23 cellular contexts compared by ENCODE assay signal in the genomic region with DNA sequence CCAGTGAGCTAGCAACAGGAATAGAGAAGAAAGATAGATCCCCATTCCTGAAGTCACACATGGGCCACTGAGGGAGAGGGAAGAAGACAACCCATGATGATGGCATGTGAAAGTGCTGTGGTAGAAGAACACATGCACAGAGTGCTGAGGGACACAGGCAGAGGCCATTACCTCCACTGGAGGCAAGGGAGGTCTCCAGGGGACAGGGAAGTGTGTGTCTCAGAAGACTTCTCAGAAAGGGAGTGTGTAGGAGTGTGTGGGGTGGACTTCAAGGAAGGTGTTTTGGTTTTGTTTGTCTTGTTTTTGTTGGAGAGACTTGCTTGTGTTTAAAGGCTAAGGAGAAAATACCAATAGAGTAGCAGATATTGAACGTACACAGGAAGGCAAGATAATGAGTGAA.
DNase-seq lines count a peak whose midpoint lies in the region; ATAC-seq, FAIRE-seq and TF ChIP-seq lines count a peak whose summit lies in the region.
"Had no signal": no experiment of that assay in that cellular context is flagged by ENCODE, and none has a peak within 500 bp of the region (broad histone marks: within the 10 kb centered on the region; RNA-seq: fewer than 3 reads in every experiment).

No MANE protein-coding gene starts in this region.

- no peak for TF ChIP-seq EP300 in suprapubic skin (IDR thresholded peaks at IDR 0.05)

- intact Hi-C loops in ascending aorta (cut with DNase I): no loop called here

- WGBS in suprapubic skin: 88% methylated on average over 1 of the region's 1 CpG

- no peaks in the 10 kb centered on the region for H3K36me3 ChIP-seq in ascending aorta
- no peaks in the 10 kb centered on the region for H3K36me3 ChIP-seq in suprapubic skin
- H3K36me3 ChIP-seq: colonic mucosa, gastroesophageal sphincter, lower lobe of right lung, spleen had no signal

- no peak for FAIRE-seq in GM12892 (lab: Jason Lieb, UNC)
- FAIRE-seq: astrocyte, K562, urothelium cell line had no signal

- peak; percentile 10 for ATAC-seq in GM19463 (IDR thresholded peaks at IDR 0.05; ENCODE audit: unreplicated experiment)
- peak; percentile 21 for ATAC-seq in HG02798 (IDR thresholded peaks at IDR 0.05; ENCODE audit: poor library complexity, unreplicated experiment)
- ATAC-seq in HG03442 (IDR thresholded peaks at IDR 0.05; ENCODE audit: unreplicated experiment): peak; percentile 22
- ATAC-seq in GM18520 (IDR thresholded peaks at IDR 0.05; ENCODE audit: unreplicated experiment): no peak
- ATAC-seq: gastroesophageal sphincter; K562; lower lobe of right lung; naive thymus-derived CD4-positive, alpha-beta T cell had no signal

- H3K4me1 ChIP-seq in ascending aorta (no peaks in the 10 kb centered on the region), suprapubic skin (no peaks in the 10 kb centered on the region)
- H3K4me1 ChIP-seq: colonic mucosa, gastroesophageal sphincter, lower lobe of right lung had no signal

- TF ChIP-seq CTCF in ascending aorta (IDR thresholded peaks at IDR 0.05): no peak
- no peak for TF ChIP-seq CTCF in suprapubic skin (IDR thresholded peaks at IDR 0.05)

- TF ChIP-seq POLR2A in GM12892 (IDR thresholded peaks at IDR 0.05; ENCODE audit: low read depth, low read length) (0 out of 2 replicates have a peak, but pooled peaks have one; percentile 21), suprapubic skin (IDR thresholded peaks at IDR 0.05) (no peak)

- H3K4me3 ChIP-seq in ascending aorta: no peak overlapping the region
- H3K4me3 ChIP-seq in suprapubic skin: no peak overlapping the region
- H3K4me3 ChIP-seq: colonic mucosa, gastroesophageal sphincter, K562, lower lobe of right lung, spleen had no signal

- H3K27ac ChIP-seq in ascending aorta (no peak overlapping the region), suprapubic skin (no peak overlapping the region)
- H3K27ac ChIP-seq: colonic mucosa, gastroesophageal sphincter, lower lobe of right lung, spleen had no signal

- H3K9me3 ChIP-seq in ascending aorta: no peaks in the 10 kb centered on the region
- no peaks in the 10 kb centered on the region for H3K9me3 ChIP-seq in suprapubic skin
- H3K9me3 ChIP-seq: colonic mucosa, gastroesophageal sphincter, lower lobe of right lung, spleen had no signal

- H3K27me3 ChIP-seq in ascending aorta (no peaks in the 10 kb centered on the region), suprapubic skin (no peaks in the 10 kb centered on the region)
- H3K27me3 ChIP-seq: colonic mucosa, gastroesophageal sphincter, spleen had no signal

- DNase-seq in GM12892 (ENCODE audit: insufficient read length) (no peak), ascending aorta (ENCODE audit: low spot score in 2 of 2) (no peak), suprapubic skin (ENCODE audit: low spot score in 2 of 2) (no peak), mesenteric fat pad (ENCODE audit: low spot score) (no peak)
- DNase-seq: ACHN; activated CD8-positive, alpha-beta memory T cell treated with anti-CD3 and anti-CD28 coated beads for 24 hours; activated gamma-delta T cell treated with Interleukin-2 at 50 U/mL for 16 hours; CD4-positive, alpha-beta T cell; colonic mucosa; lower lobe of right lung; naive thymus-derived CD4-positive, alpha-beta T cell; NCI-H1105; NCI-H345; posterior cingulate gyrus; spleen had no signal
